In genomic region chr4:5010984-5011383, GRCh38 we compare ENCODE assay signal across 26 cellular contexts. TPM values are rescaled to one million over a fixed set of nuclear protein-coding genes. Genes with fewer than 3 reads are reported as not detected.
"Had no signal": no experiment of that assay in that cellular context is flagged by ENCODE, and none has a peak within 500 bp of the region (broad histone marks: within the 10 kb centered on the region; RNA-seq: fewer than 3 reads in every experiment).

No MANE protein-coding gene starts in this region.

- H3K4me1 ChIP-seq: colonic mucosa, esophagus squamous epithelium, gastrocnemius medialis, heart right ventricle, left lung, lower lobe of right lung had no signal

- H3K9me3 ChIP-seq: colonic mucosa, esophagus squamous epithelium, gastrocnemius medialis, heart right ventricle, left lung, lower lobe of right lung, mucosa of descending colon had no signal

- H3K27ac ChIP-seq: colonic mucosa, epithelial cell of prostate, esophagus squamous epithelium, gastrocnemius medialis, heart right ventricle, left lung, lower lobe of right lung had no signal

- ATAC-seq: effector memory CD8-positive, alpha-beta T cell; esophagus mucosa; gastrocnemius medialis; heart right ventricle; left cardiac atrium; left lung; left ventricle myocardium superior; lower lobe of right lung; mucosa of descending colon had no signal

- H3K4me3 ChIP-seq: colonic mucosa, esophagus squamous epithelium, gastrocnemius medialis, heart right ventricle, left lung, lower lobe of right lung, mucosa of descending colon had no signal

- H3K36me3 ChIP-seq: colonic mucosa, esophagus squamous epithelium, gastrocnemius medialis, heart right ventricle, left lung, lower lobe of right lung had no signal

- H3K27ac Mint-ChIP-seq: dendritic cell treated with granulocyte-macrophage colony-stimulating factor and Interleukin-4, amounts not matched to agents 40 ng/mL and 50 ng/mL, for 4 days; effector memory CD8-positive, alpha-beta T cell; endodermal cell; mesothelial cell of epicardium had no signal

- DNase-seq: colonic mucosa; cortex of kidney; effector CD8-positive, alpha-beta T cell; effector memory CD8-positive, alpha-beta T cell; endodermal cell; erythroblast; esophagus squamous epithelium; foreskin fibroblast; foreskin melanocyte; gastrocnemius medialis; glutamatergic neuron; head of caudate nucleus; heart right ventricle; hippocampal formation; left cardiac atrium; left lung; left ventricle myocardium superior; lower lobe of right lung; mesenchymal stem cell; mucosa of descending colon; naive B cell had no signal

- H3K4me3 Mint-ChIP-seq: dendritic cell treated with granulocyte-macrophage colony-stimulating factor and Interleukin-4, amounts not matched to agents 40 ng/mL and 50 ng/mL, for 4 days; effector memory CD8-positive, alpha-beta T cell; endodermal cell; mesothelial cell of epicardium; naive B cell had no signal

- H3K9me3 Mint-ChIP-seq: dendritic cell treated with granulocyte-macrophage colony-stimulating factor and Interleukin-4, amounts not matched to agents 40 ng/mL and 50 ng/mL, for 4 days; effector memory CD8-positive, alpha-beta T cell; endodermal cell; mesothelial cell of epicardium; naive B cell had no signal

- H3K36me3 Mint-ChIP-seq: mesothelial cell of epicardium, naive B cell had no signal

- H3K27me3 ChIP-seq: colonic mucosa, gastrocnemius medialis, left lung had no signal

- H3K27me3 Mint-ChIP-seq: dendritic cell treated with granulocyte-macrophage colony-stimulating factor and Interleukin-4, amounts not matched to agents 40 ng/mL and 50 ng/mL, for 4 days had no signal

- H3K4me1 Mint-ChIP-seq: endodermal cell, mesothelial cell of epicardium, naive B cell had no signal

RNA-seq across cellular contexts. Expression of gene CYTL1, which starts 8.3 kb away (rescaled TPM):
- total RNA-seq: gastrocnemius medialis, myocyte had no signal
